1 cellular context compared by ENCODE assay signal in genomic region chr6:144063744-144064401, GRCh38.
TF ChIP-seq lines count a peak whose summit lies in the region.

No MANE protein-coding gene starts in this region.

TF ChIP-seq in HepG2, 621 proteins besides CTCF, POLR2A, EP300 and RAD21 (continued from another document and continues in another):
- TF ChIP-seq, protein P1, sequence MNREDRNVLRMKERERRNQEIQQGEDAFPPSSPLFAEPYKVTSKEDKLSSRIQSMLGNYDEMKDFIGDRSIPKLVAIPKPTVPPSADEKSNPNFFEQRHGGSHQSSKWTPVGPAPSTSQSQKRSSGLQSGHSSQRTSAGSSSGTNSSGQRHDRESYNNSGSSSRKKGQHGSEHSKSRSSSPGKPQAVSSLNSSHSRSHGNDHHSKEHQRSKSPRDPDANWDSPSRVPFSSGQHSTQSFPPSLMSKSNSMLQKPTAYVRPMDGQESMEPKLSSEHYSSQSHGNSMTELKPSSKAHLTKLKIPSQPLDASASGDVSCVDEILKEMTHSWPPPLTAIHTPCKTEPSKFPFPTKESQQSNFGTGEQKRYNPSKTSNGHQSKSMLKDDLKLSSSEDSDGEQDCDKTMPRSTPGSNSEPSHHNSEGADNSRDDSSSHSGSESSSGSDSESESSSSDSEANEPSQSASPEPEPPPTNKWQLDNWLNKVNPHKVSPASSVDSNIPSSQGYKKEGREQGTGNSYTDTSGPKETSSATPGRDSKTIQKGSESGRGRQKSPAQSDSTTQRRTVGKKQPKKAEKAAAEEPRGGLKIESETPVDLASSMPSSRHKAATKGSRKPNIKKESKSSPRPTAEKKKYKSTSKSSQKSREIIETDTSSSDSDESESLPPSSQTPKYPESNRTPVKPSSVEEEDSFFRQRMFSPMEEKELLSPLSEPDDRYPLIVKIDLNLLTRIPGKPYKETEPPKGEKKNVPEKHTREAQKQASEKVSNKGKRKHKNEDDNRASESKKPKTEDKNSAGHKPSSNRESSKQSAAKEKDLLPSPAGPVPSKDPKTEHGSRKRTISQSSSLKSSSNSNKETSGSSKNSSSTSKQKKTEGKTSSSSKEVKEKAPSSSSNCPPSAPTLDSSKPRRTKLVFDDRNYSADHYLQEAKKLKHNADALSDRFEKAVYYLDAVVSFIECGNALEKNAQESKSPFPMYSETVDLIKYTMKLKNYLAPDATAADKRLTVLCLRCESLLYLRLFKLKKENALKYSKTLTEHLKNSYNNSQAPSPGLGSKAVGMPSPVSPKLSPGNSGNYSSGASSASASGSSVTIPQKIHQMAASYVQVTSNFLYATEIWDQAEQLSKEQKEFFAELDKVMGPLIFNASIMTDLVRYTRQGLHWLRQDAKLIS (CRISPR knock-in tag; IDR thresholded peaks at IDR 0.05), result no peak
- TF ChIP-seq PRMT3 (CRISPR knock-in tag; IDR thresholded peaks at IDR 0.05; ENCODE audit: borderline replicate concordance, low read depth), result no peak
- peak; percentile 93; the same call in 1 of the 2 replicates for TF ChIP-seq MTF2 (CRISPR knock-in tag; IDR thresholded peaks at IDR 0.05; ENCODE audit: borderline replicate concordance)
- TF ChIP-seq EED (CRISPR knock-in tag; IDR thresholded peaks at IDR 0.05), result peak; percentile 70; the same call in 1 of the 2 replicates
- TF ChIP-seq HNF4G (IDR thresholded peaks at IDR 0.05; ENCODE audit: borderline replicate concordance, low read depth, low read length), result no peak
- TF ChIP-seq HNF4G (CRISPR knock-in tag; IDR thresholded peaks at IDR 0.05; ENCODE audit: borderline replicate concordance, low read depth), result no peak; the same call in 1 of the 2 replicates
- no peak for TF ChIP-seq MIER2 (CRISPR knock-in tag; IDR thresholded peaks at IDR 0.05)
- TF ChIP-seq ZNF777 (CRISPR knock-in tag; IDR thresholded peaks at IDR 0.05), result peak; percentile 90
- no peak for TF ChIP-seq KAT2B (IDR thresholded peaks at IDR 0.05; ENCODE audit: borderline replicate concordance, low read depth, low read length)
- TF ChIP-seq ZNF563 (CRISPR knock-in tag; IDR thresholded peaks at IDR 0.05), result no peak
- no peak for TF ChIP-seq ZNF589 (CRISPR knock-in tag; conservative IDR thresholded peaks at IDR 0.05)
- TF ChIP-seq GABPA (IDR thresholded peaks at IDR 0.05; ENCODE audit: low read depth, low read length), result no peak
- TF ChIP-seq GABPA (CRISPR knock-in tag; IDR thresholded peaks at IDR 0.05; ENCODE audit: low read depth), result no peak
- TF ChIP-seq PCBP1 (IDR thresholded peaks at IDR 0.05; ENCODE audit: borderline replicate concordance, low read depth, low read length), result no peak
- peak; percentile 79; the same call in 1 of the 2 replicates for TF ChIP-seq CHCHD3 (CRISPR knock-in tag; IDR thresholded peaks at IDR 0.05)
- TF ChIP-seq ZNF180 (CRISPR knock-in tag; IDR thresholded peaks at IDR 0.05; ENCODE audit: borderline replicate concordance, low read depth), result no peak
- TF ChIP-seq, protein P2, sequence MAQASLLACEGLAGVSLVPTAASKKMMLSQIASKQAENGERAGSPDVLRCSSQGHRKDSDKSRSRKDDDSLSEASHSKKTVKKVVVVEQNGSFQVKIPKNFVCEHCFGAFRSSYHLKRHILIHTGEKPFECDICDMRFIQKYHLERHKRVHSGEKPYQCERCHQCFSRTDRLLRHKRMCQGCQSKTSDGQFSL (CRISPR knock-in tag; IDR thresholded peaks at IDR 0.05), result no peak
- peak; percentile 14; the same call in 1 of the 2 replicates for TF ChIP-seq ZNF891 (CRISPR knock-in tag; IDR thresholded peaks at IDR 0.05)
- TF ChIP-seq PCBP2 (optimal IDR thresholded peaks at IDR 0.05; ENCODE audit: low read depth, low read length, poor library complexity, severe bottlenecking), result no peak
- 0 out of 2 replicates have a peak, but pooled peaks have one; percentile 32 for TF ChIP-seq THAP9 (CRISPR knock-in tag; IDR thresholded peaks at IDR 0.05; ENCODE audit: borderline replicate concordance)
- TF ChIP-seq, protein P3, sequence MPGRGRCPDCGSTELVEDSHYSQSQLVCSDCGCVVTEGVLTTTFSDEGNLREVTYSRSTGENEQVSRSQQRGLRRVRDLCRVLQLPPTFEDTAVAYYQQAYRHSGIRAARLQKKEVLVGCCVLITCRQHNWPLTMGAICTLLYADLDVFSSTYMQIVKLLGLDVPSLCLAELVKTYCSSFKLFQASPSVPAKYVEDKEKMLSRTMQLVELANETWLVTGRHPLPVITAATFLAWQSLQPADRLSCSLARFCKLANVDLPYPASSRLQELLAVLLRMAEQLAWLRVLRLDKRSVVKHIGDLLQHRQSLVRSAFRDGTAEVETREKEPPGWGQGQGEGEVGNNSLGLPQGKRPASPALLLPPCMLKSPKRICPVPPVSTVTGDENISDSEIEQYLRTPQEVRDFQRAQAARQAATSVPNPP (CRISPR knock-in tag; IDR thresholded peaks at IDR 0.05), result no peak
- TF ChIP-seq RARA (CRISPR knock-in tag; IDR thresholded peaks at IDR 0.05), result peak; percentile 11; the same call in 1 of the 2 replicates
- no peak for TF ChIP-seq RERE (CRISPR knock-in tag; IDR thresholded peaks at IDR 0.05; ENCODE audit: low read depth)
- no peak for TF ChIP-seq POLR2AphosphoS5 (IDR thresholded peaks at IDR 0.05; ENCODE audit: low read depth, low read length)
- peak; percentile 56; the same call in 1 of the 2 replicates for TF ChIP-seq ZNF460 (CRISPR knock-in tag; IDR thresholded peaks at IDR 0.05; ENCODE audit: borderline replicate concordance)
- TF ChIP-seq KDM6A (CRISPR knock-in tag; IDR thresholded peaks at IDR 0.05; ENCODE audit: low read depth), result no peak
- TF ChIP-seq, protein P4, sequence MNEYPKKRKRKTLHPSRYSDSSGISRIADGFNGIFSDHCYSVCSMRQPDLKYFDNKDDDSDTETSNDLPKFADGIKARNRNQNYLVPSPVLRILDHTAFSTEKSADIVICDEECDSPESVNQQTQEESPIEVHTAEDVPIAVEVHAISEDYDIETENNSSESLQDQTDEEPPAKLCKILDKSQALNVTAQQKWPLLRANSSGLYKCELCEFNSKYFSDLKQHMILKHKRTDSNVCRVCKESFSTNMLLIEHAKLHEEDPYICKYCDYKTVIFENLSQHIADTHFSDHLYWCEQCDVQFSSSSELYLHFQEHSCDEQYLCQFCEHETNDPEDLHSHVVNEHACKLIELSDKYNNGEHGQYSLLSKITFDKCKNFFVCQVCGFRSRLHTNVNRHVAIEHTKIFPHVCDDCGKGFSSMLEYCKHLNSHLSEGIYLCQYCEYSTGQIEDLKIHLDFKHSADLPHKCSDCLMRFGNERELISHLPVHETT (CRISPR knock-in tag; conservative IDR thresholded peaks at IDR 0.05), result 0 out of 2 replicates have a peak, but pooled peaks have one; percentile 53
- TF ChIP-seq ZNF713 (CRISPR knock-in tag; IDR thresholded peaks at IDR 0.05), result peak; percentile 89
- TF ChIP-seq FOXC1 (CRISPR knock-in tag; IDR thresholded peaks at IDR 0.05; ENCODE audit: borderline replicate concordance), result peak; percentile 85; the same call in 1 of the 2 replicates
- no peak for TF ChIP-seq ZNF652 (CRISPR knock-in tag; IDR thresholded peaks at IDR 0.05; ENCODE audit: borderline replicate concordance, low read depth)
- TF ChIP-seq ZNF629 (CRISPR knock-in tag; conservative IDR thresholded peaks at IDR 0.05), result peak; percentile 32
- TF ChIP-seq ZFP1 (CRISPR knock-in tag; IDR thresholded peaks at IDR 0.05), result no peak
- no peak for TF ChIP-seq GATAD1 (CRISPR knock-in tag; IDR thresholded peaks at IDR 0.05)
- no peak; the same call in 1 of the 2 replicates for TF ChIP-seq PAXIP1 (CRISPR knock-in tag; conservative IDR thresholded peaks at IDR 0.05)
- no peak; the same call in 1 of the 2 replicates for TF ChIP-seq SOX5 (CRISPR knock-in tag; IDR thresholded peaks at IDR 0.05; ENCODE audit: borderline replicate concordance)
- TF ChIP-seq, protein P5, sequence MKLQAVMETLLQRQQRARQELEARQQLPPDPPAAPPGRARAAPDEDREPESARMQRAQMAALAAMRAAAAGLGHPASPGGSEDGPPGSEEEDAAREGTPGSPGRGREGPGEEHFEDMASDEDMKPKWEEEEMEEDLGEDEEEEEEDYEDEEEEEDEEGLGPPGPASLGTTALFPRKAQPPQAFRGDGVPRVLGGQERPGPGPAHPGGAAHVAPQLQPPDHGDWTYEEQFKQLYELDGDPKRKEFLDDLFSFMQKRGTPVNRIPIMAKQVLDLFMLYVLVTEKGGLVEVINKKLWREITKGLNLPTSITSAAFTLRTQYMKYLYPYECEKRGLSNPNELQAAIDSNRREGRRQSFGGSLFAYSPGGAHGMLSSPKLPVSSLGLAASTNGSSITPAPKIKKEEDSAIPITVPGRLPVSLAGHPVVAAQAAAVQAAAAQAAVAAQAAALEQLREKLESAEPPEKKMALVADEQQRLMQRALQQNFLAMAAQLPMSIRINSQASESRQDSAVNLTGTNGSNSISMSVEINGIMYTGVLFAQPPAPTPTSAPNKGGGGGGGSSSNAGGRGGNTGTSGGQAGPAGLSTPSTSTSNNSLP (IDR thresholded peaks at IDR 0.05; ENCODE audit: low read depth, low read length), result no peak
- TF ChIP-seq PHF21A (CRISPR knock-in tag; IDR thresholded peaks at IDR 0.05), result peak; percentile 15; the same call in 1 of the 2 replicates
